1 cellular context compared by ENCODE assay signal in genomic region chr6:23754197-23754596, GRCh38.
TF ChIP-seq lines count a peak whose summit lies in the region.

No MANE protein-coding gene starts in this region.

TF ChIP-seq in HepG2, 621 proteins besides CTCF, POLR2A, EP300 and RAD21 (continued from another document):
- TF ChIP-seq CBX2 (IDR thresholded peaks at IDR 0.05; ENCODE audit: low read depth, low read length) (no peak), CBX2 (CRISPR knock-in tag; IDR thresholded peaks at IDR 0.05; ENCODE audit: low read depth) (no peak), ZNF143 (CRISPR knock-in tag; IDR thresholded peaks at IDR 0.05) (no peak), ZNF205 (CRISPR knock-in tag; IDR thresholded peaks at IDR 0.05) (no peak)
